In genomic region chr17:48575673-48576478, GRCh38 we compare ENCODE assay signal across 12 cellular contexts. TPM values are rescaled to one million over a fixed set of nuclear protein-coding genes. Genes with fewer than 3 reads are reported as not detected.
DNase-seq lines count a peak whose midpoint lies in the region; ATAC-seq and TF ChIP-seq lines count a peak whose summit lies in the region.
"Had no signal": no experiment of that assay in that cellular context is flagged by ENCODE, and none has a peak within 500 bp of the region (broad histone marks: within the 10 kb centered on the region; RNA-seq: fewer than 3 reads in every experiment).

No MANE protein-coding gene starts in this region.

- no peaks in the 10 kb centered on the region for H3K9me3 Mint-ChIP-seq in activated CD8-positive, alpha-beta memory T cell treated with anti-CD3 and anti-CD28 coated beads, Interleukin-2, amount 10 ng/mL, durations not matched to agents 7 days and 5 days (ENCODE audit: low read depth)

- TF ChIP-seq POLR2A in adrenal gland (IDR thresholded peaks at IDR 0.05) (peak in 1 of 2 donors; percentile 8), right lobe of liver (IDR thresholded peaks at IDR 0.05) (no peak)

- peak overlapping the region; percentile 6 for H3K4me3 Mint-ChIP-seq in activated CD8-positive, alpha-beta memory T cell treated with anti-CD3 and anti-CD28 coated beads, Interleukin-2, amount 10 ng/mL, durations not matched to agents 7 days and 5 days

- CTCF ChIA-PET in activated CD8-positive, alpha-beta memory T cell treated with anti-CD3 and anti-CD28 coated beads, Interleukin-2, amount 10 ng/mL, durations not matched to agents 7 days and 5 days (lab: Charles Lee): interaction anchor here (1.3 kb wide), 1 partner anchor 85 kb away, joined by 3 read pairs; no protein-coding TSS in a partner anchor

- H3K27me3 Mint-ChIP-seq in activated CD8-positive, alpha-beta memory T cell treated with anti-CD3 and anti-CD28 coated beads, Interleukin-2, amount 10 ng/mL, durations not matched to agents 7 days and 5 days: peaks cover 20% of the 10 kb centered on the region

- WGBS in adrenal gland, 4 donors: 31 to 56% (median 51%) methylated on average over 22 of the region's 22 CpGs
- WGBS in right lobe of liver (ENCODE audit: insufficient coverage, low coverage, low lambda C conversion rate, missing lambda C conversion rate): 19% methylated on average over 22 of the region's 22 CpGs
- WGBS in thymus: 80% methylated on average over 22 of the region's 22 CpGs

- H3K4me1 ChIP-seq in adrenal gland (replicated peaks in 1 of 2) (peaks cover 3 to 35% of the 10 kb centered on the region in 2 donors), right lobe of liver (peaks cover 0 to 7% (median 0%) of the 10 kb centered on the region in 4 donors), thymus (ENCODE audit: control insufficient read depth, insufficient read depth, low read length) (peaks cover 16% of the 10 kb centered on the region)

- DNase-seq in activated CD8-positive, alpha-beta memory T cell treated with anti-CD3 and anti-CD28 coated beads, Interleukin-2, amount 10 ng/mL, durations not matched to agents 7 days and 5 days: no peak
- DNase-seq in activated CD8-positive, alpha-beta memory T cell treated with anti-CD3 and anti-CD28 coated beads, Interleukin-2, amount 50 U/mL, for 4 hours: no peak
- no peak for DNase-seq in adrenal gland
- peak in 1 of 3 donors; percentile 35 for DNase-seq in right lobe of liver
- DNase-seq in NCI-H345 treated with DMSO at 0.1 percent for 48 hours (lab: John Stamatoyannopoulos, UW; ENCODE audit: unreplicated experiment): no peak
- DNase-seq in epidermal melanocyte (ENCODE audit: insufficient read length, low spot score): no peak
- DNase-seq: heart left ventricle, T1000 had no signal

- H3K27me3 ChIP-seq in adrenal gland (no peaks in the 10 kb centered on the region), right lobe of liver (peaks cover 0 to 28% of the 10 kb centered on the region in 2 donors), thymus (ENCODE audit: control insufficient read depth, insufficient read depth) (peaks cover 47% of the 10 kb centered on the region)

- H3K27ac Mint-ChIP-seq in activated CD8-positive, alpha-beta memory T cell treated with anti-CD3 and anti-CD28 coated beads, Interleukin-2, amount 10 ng/mL, durations not matched to agents 7 days and 5 days: peak overlapping the region; percentile 8
- H3K27ac Mint-ChIP-seq: activated naive CD8-positive, alpha-beta T cell had no signal

- peak overlapping the region in 3 of 5 donors; percentile 3 to 87 (median 83) for H3K27ac ChIP-seq in adrenal gland
- peak overlapping the region; percentile 52 to 79 (median 63) for H3K27ac ChIP-seq in right lobe of liver
- peak overlapping the region; percentile 18 for H3K27ac ChIP-seq in thymus (ENCODE audit: low read depth)

- TF ChIP-seq CTCF in adrenal gland (IDR thresholded peaks at IDR 0.05) (no peak), right lobe of liver (IDR thresholded peaks at IDR 0.05) (no peak)

- intact Hi-C loops in adrenal gland (cut with DNase I) (loop anchor here (5.0 kb wide), 1 partner anchor 34 kb away; no protein-coding TSS in a partner anchor), right lobe of liver (cut with DNase I) (no loop called here)

- peaks cover 9% of the 10 kb centered on the region for H3K36me3 Mint-ChIP-seq in activated CD8-positive, alpha-beta memory T cell treated with anti-CD3 and anti-CD28 coated beads, Interleukin-2, amount 10 ng/mL, durations not matched to agents 7 days and 5 days
- H3K36me3 Mint-ChIP-seq: activated naive CD8-positive, alpha-beta T cell had no signal

- ATAC-seq in activated CD8-positive, alpha-beta memory T cell treated with anti-CD3 and anti-CD28 coated beads, Interleukin-2, amount 10 ng/mL, durations not matched to agents 7 days and 5 days: no peak
- peak; percentile 12 to 41 (median 26) for ATAC-seq in right lobe of liver
- no peak for ATAC-seq in HG03457 (IDR thresholded peaks at IDR 0.05; ENCODE audit: unreplicated experiment)

- peaks cover 36% of the 10 kb centered on the region for H3K4me1 Mint-ChIP-seq in activated CD8-positive, alpha-beta memory T cell treated with anti-CD3 and anti-CD28 coated beads, Interleukin-2, amount 10 ng/mL, durations not matched to agents 7 days and 5 days

- H3K36me3 ChIP-seq in adrenal gland (replicated peaks in 1 of 2) (no peaks in the 10 kb centered on the region), right lobe of liver (no peaks in the 10 kb centered on the region), thymus (ENCODE audit: control insufficient read depth, insufficient read depth) (no peaks in the 10 kb centered on the region)
- H3K36me3 ChIP-seq: heart left ventricle had no signal

- H3K4me3 ChIP-seq in adrenal gland (peak overlapping the region in 1 of 4 donors; percentile 85), right lobe of liver (peak overlapping the region in 1 of 3 donors; percentile 16), thymus (ENCODE audit: low read length) (no peak overlapping the region)

- H3K9me3 ChIP-seq in adrenal gland (replicated peaks in 1 of 3) (no peaks in the 10 kb centered on the region), right lobe of liver (no peaks in the 10 kb centered on the region), thymus (ENCODE audit: control insufficient read depth) (no peaks in the 10 kb centered on the region)
- H3K9me3 ChIP-seq: heart left ventricle had no signal

RNA-seq across cellular contexts. Expression of gene HOXB4, which starts 2.3 kb away (rescaled TPM):
- total RNA-seq in activated CD8-positive, alpha-beta memory T cell treated with anti-CD3 and anti-CD28 coated beads, Interleukin-2, amount 10 ng/mL, durations not matched to agents 7 days and 5 days: 1 to 10 TPM; 7.8 TPM
- total RNA-seq in adrenal gland (1 to 10 TPM; 1.7 to 9.8 (median 3.3) TPM), right lobe of liver (1 to 10 TPM in 1 of 6 experiments, under 1 TPM in 5; 0.31 to 1.1 (median 0.68) TPM)
- polyA plus RNA-seq in adrenal gland (1 to 10 TPM; 3.1 to 4.7 (median 4.5) TPM), thymus (1.5 TPM)

RNA-seq across cellular contexts. Expression of gene HOXB3, which starts 14.2 kb away (rescaled TPM):
- 10 to 100 TPM; 11.9 to 12.9 TPM for total RNA-seq in activated CD8-positive, alpha-beta memory T cell treated with anti-CD3 and anti-CD28 coated beads, Interleukin-2, amount 10 ng/mL, durations not matched to agents 7 days and 5 days
- 10 to 100 TPM in 4 of 8 donors, 1 to 10 TPM in 4; 2.3 to 18.8 (median 8.8) TPM for total RNA-seq in adrenal gland
- 10 to 100 TPM in 2 of 3 donors, 1 to 10 TPM in 1; 3.3 to 28.8 (median 11.4) TPM for polyA plus RNA-seq in adrenal gland
- 1 to 10 TPM in 5 of 6 experiments, under 1 TPM in 1; 0.99 to 3.2 (median 2.6) TPM for total RNA-seq in right lobe of liver
- 3.3 TPM for polyA plus RNA-seq in thymus

RNA-seq across cellular contexts. Expression of gene HOXB5, which starts 17.7 kb away (rescaled TPM):
- total RNA-seq in activated CD8-positive, alpha-beta memory T cell treated with anti-CD3 and anti-CD28 coated beads, Interleukin-2, amount 10 ng/mL, durations not matched to agents 7 days and 5 days: under 1 TPM in 1 of 2 experiments, not detected in 1; 0.16 TPM
- total RNA-seq in adrenal gland (1 to 10 TPM in 6 of 8 donors, under 1 TPM in 2; 0.12 to 4.8 (median 2.7) TPM), right lobe of liver (under 1 TPM in 5 of 6 experiments, not detected in 1; 0.11 to 0.29 (median 0.19) TPM)
- polyA plus RNA-seq in adrenal gland (10 to 100 TPM in 1 of 3 donors, 1 to 10 TPM in 2; 4.2 to 10.5 (median 5.6) TPM), thymus (0.16 TPM)

RNA-seq across cellular contexts. Expression of gene HOXB6, which starts 28.9 kb away (rescaled TPM):
- 1 to 10 TPM in 1 of 2 experiments, under 1 TPM in 1; 0.58 to 1.1 TPM for total RNA-seq in activated CD8-positive, alpha-beta memory T cell treated with anti-CD3 and anti-CD28 coated beads, Interleukin-2, amount 10 ng/mL, durations not matched to agents 7 days and 5 days
- 10 to 100 TPM in 6 of 8 donors, 1 to 10 TPM in 2; 6.3 to 20.3 (median 12.4) TPM for total RNA-seq in adrenal gland
- 10 to 100 TPM; 10.9 to 23.1 (median 11.9) TPM for polyA plus RNA-seq in adrenal gland
- total RNA-seq in right lobe of liver: under 1 TPM; 0.18 to 0.83 (median 0.56) TPM
- polyA plus RNA-seq in thymus: 1.0 TPM

RNA-seq across cellular contexts. Expression of gene HOXB2, which starts 31.0 kb away (rescaled TPM):
- total RNA-seq in activated CD8-positive, alpha-beta memory T cell treated with anti-CD3 and anti-CD28 coated beads, Interleukin-2, amount 10 ng/mL, durations not matched to agents 7 days and 5 days: 10 to 100 TPM; 17.2 to 17.5 TPM
- total RNA-seq in adrenal gland: 10 to 100 TPM; 10.6 to 61.1 (median 29.0) TPM
- polyA plus RNA-seq in adrenal gland: 10 to 100 TPM; 17.9 to 73.6 (median 24.2) TPM
- total RNA-seq in right lobe of liver: 1 to 10 TPM; 1.1 to 1.9 (median 1.5) TPM
- polyA plus RNA-seq in thymus: 11.1 TPM
- total RNA-seq: NCI-H460 had no signal

Comparison
In these comparisons a context has a peak if more than half of its experiments do, and no peak if none do; other contexts are left out.
1. ATAC-seq: peak in right lobe of liver (4 of 4); none in activated CD8-positive, alpha-beta memory T cell treated with anti-CD3 and anti-CD28 coated beads, Interleukin-2, amount 10 ng/mL, durations not matched to agents 7 days and 5 days (single experiment) and HG03457 (single experiment).
2. H3K27ac ChIP-seq: peak in every context shown above with its lines; median percentile 83 in adrenal gland; 63 in right lobe of liver; 18 in thymus.
3. intact Hi-C loops: an anchor here in adrenal gland (5.0 kb wide); none called in right lobe of liver.